In genomic region chr16:71709231-71709781, GRCh38 we compare ENCODE assay signal across 16 cellular contexts. TPM values are rescaled to one million over a fixed set of nuclear protein-coding genes. Genes with fewer than 3 reads are reported as not detected.
DNase-seq lines count a peak whose midpoint lies in the region; ATAC-seq and TF ChIP-seq lines count a peak whose summit lies in the region.
"Had no signal": no experiment of that assay in that cellular context is flagged by ENCODE, and none has a peak within 500 bp of the region (broad histone marks: within the 10 kb centered on the region; RNA-seq: fewer than 3 reads in every experiment).

No MANE protein-coding gene starts in this region.

- peaks cover 41% of the 10 kb centered on the region for H3K4me1 ChIP-seq in A673 (ENCODE audit: insufficient read depth, low read length, poor library complexity, severe bottlenecking)
- H3K4me1 ChIP-seq: SJSA1, testis had no signal

- ATAC-seq in GM21515 (IDR thresholded peaks at IDR 0.05; ENCODE audit: unreplicated experiment): no peak
- ATAC-seq in stimulated activated naive B cell treated with anti-CD40 and anti-IgM and Interleukin-4, amounts not matched to agents 10 μg/mL and 1 μg/mL and 100 μg/mL, for 72 hours (replicated peaks): no peak

- H3K27ac ChIP-seq in A673 (ENCODE audit: low read depth, low read length, poor library complexity, severe bottlenecking): peak overlapping the region; percentile 21
- H3K27ac ChIP-seq: BLaER1 treated with 17β-estradiol and CSF1 and Interleukin-3, amounts not matched to agents 10 nM and 100 nM; SJSA1; testis had no signal

- H3K36me3 Mint-ChIP-seq in stimulated activated naive B cell treated with anti-CD40 and anti-IgM and Interleukin-4, amounts not matched to agents 10 μg/mL and 1 μg/mL and 100 μg/mL, for 72 hours: no peaks in the 10 kb centered on the region

- H3K36me3 ChIP-seq in A673 (ENCODE audit: insufficient read depth, low read length, poor library complexity, severe bottlenecking) (peaks cover 6% of the 10 kb centered on the region), kidney epithelial cell (ENCODE audit: control insufficient read depth, insufficient read depth, low read length) (no peaks in the 10 kb centered on the region)

- no peaks in the 10 kb centered on the region for H3K27me3 Mint-ChIP-seq in stimulated activated naive B cell treated with anti-CD40 and anti-IgM and Interleukin-4, amounts not matched to agents 10 μg/mL and 1 μg/mL and 100 μg/mL, for 72 hours

- H3K9me3 Mint-ChIP-seq in stimulated activated naive B cell treated with anti-CD40 and anti-IgM and Interleukin-4, amounts not matched to agents 10 μg/mL and 1 μg/mL and 100 μg/mL, for 72 hours: no peaks in the 10 kb centered on the region

- peaks cover 0 to 2% of the 10 kb centered on the region in 2 donors for H3K4me1 Mint-ChIP-seq in stimulated activated naive B cell treated with anti-CD40 and anti-IgM and Interleukin-4, amounts not matched to agents 10 μg/mL and 1 μg/mL and 100 μg/mL, for 72 hours

- peak; percentile 48 for DNase-seq in A673 (ENCODE audit: low spot score)
- peak; percentile 46 for DNase-seq in HS-27A (ENCODE audit: low read depth)
- DNase-seq in cardiac fibroblast (ENCODE audit: low read depth in 2 of 2): peak; percentile 41 to 82
- peak; percentile 37 for DNase-seq in kidney epithelial cell (ENCODE audit: low read depth)
- DNase-seq in NCI-H2029 treated with DMSO at 0.1 percent for 48 hours (lab: John Stamatoyannopoulos, UW): no peak
- DNase-seq in stimulated activated naive B cell treated with anti-CD40 and anti-IgM and Interleukin-4, amounts not matched to agents 10 μg/mL and 1 μg/mL and 100 μg/mL, for 72 hours: no peak
- DNase-seq in effector CD4-positive, alpha-beta T cell: no peak
- DNase-seq: activated CD4-positive, alpha-beta T cell treated with anti-CD3 and anti-CD28 coated beads for 1 hour; activated effector memory CD4-positive, alpha-beta T cell treated with anti-CD3 and anti-CD28 coated beads, Interleukin-2, amount 50 U/mL, for 16 hours; islet precursor cell; NCI-H345; posterior cingulate gyrus; testis had no signal

- no peak overlapping the region for H3K4me3 Mint-ChIP-seq in stimulated activated naive B cell treated with anti-CD40 and anti-IgM and Interleukin-4, amounts not matched to agents 10 μg/mL and 1 μg/mL and 100 μg/mL, for 72 hours

- no peaks in the 10 kb centered on the region for H3K9me3 ChIP-seq in A673 (ENCODE audit: low read depth, low read length, poor library complexity, severe bottlenecking)
- H3K9me3 ChIP-seq: BLaER1 treated with 17β-estradiol and CSF1 and Interleukin-3, amounts not matched to agents 10 nM and 100 nM; SJSA1; testis had no signal

- intact Hi-C loops in A673 (cut with micrococcal nuclease; ENCODE audit: unreplicated experiment): no loop called here

- CTCF ChIA-PET in A673 (lab: Charles Lee): no interaction called here

- no peak for TF ChIP-seq CTCF in A673 (conservative IDR thresholded peaks at IDR 0.05; ENCODE audit: low read depth, low read length)
- no peak for TF ChIP-seq CTCF in cardiac fibroblast (IDR thresholded peaks at IDR 0.05; ENCODE audit: low read depth, low read length)
- TF ChIP-seq CTCF in kidney epithelial cell (IDR thresholded peaks at IDR 0.05; ENCODE audit: insufficient read depth, low read length, poor library complexity, severe bottlenecking): no peak

- H3K27me3 ChIP-seq in A673 (replicated peaks; ENCODE audit: insufficient read depth, low read depth, low read length, poor library complexity) (no peaks in the 10 kb centered on the region), kidney epithelial cell (ENCODE audit: control insufficient read depth, insufficient read depth, low read length) (no peaks in the 10 kb centered on the region)
- H3K27me3 ChIP-seq: BLaER1 treated with 17β-estradiol and CSF1 and Interleukin-3, amounts not matched to agents 10 nM and 100 nM; SJSA1; testis had no signal

- no TSS peak for BruUV-seq in A673 (replicated peaks; lab: Mats Ljungman, UMichigan)

- no peak overlapping the region for H3K27ac Mint-ChIP-seq in stimulated activated naive B cell treated with anti-CD40 and anti-IgM and Interleukin-4, amounts not matched to agents 10 μg/mL and 1 μg/mL and 100 μg/mL, for 72 hours

- POLR2A ChIA-PET in A673 (lab: Charles Lee; ENCODE audit: low non-redundant PET): no interaction called here

- H3K4me3 ChIP-seq in A673 (ENCODE audit: low read depth, low read length, poor library complexity, severe bottlenecking) (no peak overlapping the region), cardiac fibroblast (replicated peaks in 1 of 2; ENCODE audit: low read depth in 2 of 2, low read length in 2 of 2) (no peak overlapping the region), kidney epithelial cell (ENCODE audit: low read depth, low read length) (no peak overlapping the region)
- H3K4me3 ChIP-seq: BLaER1 treated with 17β-estradiol and CSF1 and Interleukin-3, amounts not matched to agents 10 nM and 100 nM; SJSA1; testis had no signal

RNA-seq across cellular contexts. Expression of gene PHLPP2, which starts 15.2 kb away (rescaled TPM):
- total RNA-seq in A673 (2021) (16.3 and 18.3 TPM in 2 replicates), kidney epithelial cell (7.1 and 7.3 TPM in 2 replicates)

Comparison
In these comparisons a context has a peak if more than half of its experiments do, and no peak if none do; other contexts are left out.
1. DNase-seq: peak in A673 (single experiment), HS-27A (single experiment), cardiac fibroblast (2 of 2) and kidney epithelial cell (single experiment); none in NCI-H2029 treated with DMSO at 0.1 percent for 48 hours (single experiment), stimulated activated naive B cell treated with anti-CD40 and anti-IgM and Interleukin-4, amounts not matched to agents 10 μg/mL and 1 μg/mL and 100 μg/mL, for 72 hours (single experiment) and effector CD4-positive, alpha-beta T cell (single experiment).